ENCODE assay signal across 36 cellular contexts in genomic region chr10:126434235-126434634, GRCh38. TPM values are rescaled to one million over a fixed set of nuclear protein-coding genes. Genes with fewer than 3 reads are reported as not detected.
"Had no signal": no experiment of that assay in that cellular context is flagged by ENCODE, and none has a peak within 500 bp of the region (broad histone marks: within the 10 kb centered on the region; RNA-seq: fewer than 3 reads in every experiment).

No MANE protein-coding gene starts in this region.

- H3K4me3 ChIP-seq: ascending aorta, cardiac muscle cell had no signal

- H3K9me3 Mint-ChIP-seq: activated B cell treated with CpG ODN at 0.5 μM for 24 hours; activated CD4-positive, alpha-beta memory T cell treated with anti-CD3 and anti-CD28 coated beads for 36 hours; activated naive CD4-positive, alpha-beta T cell treated with anti-CD3 and anti-CD28 coated beads, Interleukin-2, amount 50 U/mL, for 24 hours; activated naive CD8-positive, alpha-beta T cell treated with anti-CD3 and anti-CD28 coated beads, Interleukin-2, amount 50 U/mL, for 24 hours; activated T-cell treated with anti-CD3 and anti-CD28 coated beads, Interleukin-2, amount 50 U/mL, for 4 hours; T-helper 1 cell treated with Interleukin-12 subunit alpha and Interleukin-12 subunit beta and Interleukin-4 antibody, amounts not matched to agents 30 μg/mL and 1 μg/mL, for 36 hours; T-helper 2 cell treated with Interferon-gamma antibody and Interleukin-4, amounts not matched to agents 5 μg/mL and 100 μg/mL, for 36 hours had no signal

- H3K27ac Mint-ChIP-seq: activated B cell treated with CpG ODN at 0.5 μM for 24 hours; activated CD4-positive, alpha-beta memory T cell treated with anti-CD3 and anti-CD28 coated beads for 36 hours; activated CD4-positive, alpha-beta T cell treated with anti-CD3 and anti-CD28 coated beads, Interleukin-2, amount 10 ng/mL, durations not matched to agents 24 days and 14 days; activated CD8-positive, alpha-beta T cell treated with anti-CD3 and anti-CD28 coated beads for 36 hours; activated naive CD4-positive, alpha-beta T cell treated with anti-CD3 and anti-CD28 coated beads, Interleukin-2, amount 10 ng/mL, durations not matched to agents 7 days and 5 days; activated naive CD4-positive, alpha-beta T cell treated with anti-CD3 and anti-CD28 coated beads, Interleukin-2, amount 50 U/mL, for 24 hours; activated naive CD8-positive, alpha-beta T cell; activated naive CD8-positive, alpha-beta T cell treated with anti-CD3 and anti-CD28 coated beads, Interleukin-2, amount 10 ng/mL, durations not matched to agents 7 days and 5 days; activated naive CD8-positive, alpha-beta T cell treated with anti-CD3 and anti-CD28 coated beads, Interleukin-2, amount 50 U/mL, for 24 hours; activated T-cell treated with anti-CD3 and anti-CD28 coated beads, Interleukin-2, amount 50 U/mL, for 72 hours; activated T-helper 2 cell treated with anti-CD3 and anti-CD28 coated beads, Interferon-gamma antibody, Interleukin-2, Interleukin-4, amounts not matched to agents 10 μg/mL and 5 μg/mL and 100 μg/mL, durations not matched to agents 14 hours and 24 hours and 36 hours; brain; T-helper 1 cell treated with Interleukin-12 subunit alpha and Interleukin-12 subunit beta and Interleukin-4 antibody, amounts not matched to agents 30 μg/mL and 1 μg/mL, for 36 hours; T-helper 2 cell treated with Interferon-gamma antibody and Interleukin-4, amounts not matched to agents 5 μg/mL and 100 μg/mL, for 36 hours had no signal

- H3K36me3 Mint-ChIP-seq: activated CD4-positive, alpha-beta memory T cell treated with anti-CD3 and anti-CD28 coated beads for 36 hours; activated naive CD4-positive, alpha-beta T cell treated with anti-CD3 and anti-CD28 coated beads, Interleukin-2, amount 10 ng/mL, durations not matched to agents 7 days and 5 days; activated naive CD4-positive, alpha-beta T cell treated with anti-CD3 and anti-CD28 coated beads, Interleukin-2, amount 50 U/mL, for 24 hours; activated naive CD8-positive, alpha-beta T cell; activated naive CD8-positive, alpha-beta T cell treated with anti-CD3 and anti-CD28 coated beads, Interleukin-2, amount 10 ng/mL, durations not matched to agents 7 days and 5 days; brain had no signal

- H3K27me3 ChIP-seq: ascending aorta, cardiac muscle cell had no signal

- H3K9me3 ChIP-seq: ascending aorta had no signal

- H3K4me1 ChIP-seq: ascending aorta had no signal

- H3K36me3 ChIP-seq: ascending aorta, cardiac muscle cell had no signal

- H3K27me3 Mint-ChIP-seq: activated B cell treated with CpG ODN at 0.5 μM for 24 hours; activated CD4-positive, alpha-beta memory T cell treated with anti-CD3 and anti-CD28 coated beads for 36 hours; activated CD4-positive, alpha-beta T cell treated with anti-CD3 and anti-CD28 coated beads, Interleukin-2, amount 10 ng/mL, durations not matched to agents 24 days and 14 days; activated naive CD4-positive, alpha-beta T cell treated with anti-CD3 and anti-CD28 coated beads, Interleukin-2, amount 10 ng/mL, durations not matched to agents 7 days and 5 days; activated naive CD8-positive, alpha-beta T cell treated with anti-CD3 and anti-CD28 coated beads, Interleukin-2, amount 10 ng/mL, durations not matched to agents 7 days and 5 days; brain; central memory CD8-positive, alpha-beta T cell had no signal

- H3K4me3 Mint-ChIP-seq: activated B cell treated with CpG ODN at 0.5 μM for 24 hours; activated CD4-positive, alpha-beta memory T cell treated with anti-CD3 and anti-CD28 coated beads for 36 hours; activated CD4-positive, alpha-beta T cell treated with anti-CD3 and anti-CD28 coated beads, Interleukin-2, amount 10 ng/mL, durations not matched to agents 24 days and 14 days; activated CD8-positive, alpha-beta T cell treated with anti-CD3 and anti-CD28 coated beads for 36 hours; activated naive CD4-positive, alpha-beta T cell treated with anti-CD3 and anti-CD28 coated beads, Interleukin-2, amount 10 ng/mL, durations not matched to agents 7 days and 5 days; activated naive CD4-positive, alpha-beta T cell treated with anti-CD3 and anti-CD28 coated beads, Interleukin-2, amount 50 U/mL, for 24 hours; activated naive CD8-positive, alpha-beta T cell; activated naive CD8-positive, alpha-beta T cell treated with anti-CD3 and anti-CD28 coated beads, Interleukin-2, amount 10 ng/mL, durations not matched to agents 7 days and 5 days; activated naive CD8-positive, alpha-beta T cell treated with anti-CD3 and anti-CD28 coated beads, Interleukin-2, amount 50 U/mL, for 24 hours; activated T-cell treated with anti-CD3 and anti-CD28 coated beads, Interleukin-2, amount 50 U/mL, for 4 hours; activated T-cell treated with anti-CD3 and anti-CD28 coated beads, Interleukin-2, amount 50 U/mL, for 72 hours; brain; central memory CD8-positive, alpha-beta T cell; T-helper 1 cell treated with Interleukin-12 subunit alpha and Interleukin-12 subunit beta and Interleukin-4 antibody, amounts not matched to agents 30 μg/mL and 1 μg/mL, for 36 hours; T-helper 2 cell treated with Interferon-gamma antibody and Interleukin-4, amounts not matched to agents 5 μg/mL and 100 μg/mL, for 36 hours had no signal

- H3K27ac ChIP-seq: ascending aorta, cardiac muscle cell, VCaP had no signal

- H3K4me1 Mint-ChIP-seq: activated B cell treated with CpG ODN at 0.5 μM for 24 hours; activated CD4-positive, alpha-beta T cell treated with anti-CD3 and anti-CD28 coated beads, Interleukin-2, amount 10 ng/mL, durations not matched to agents 24 days and 14 days; activated naive CD4-positive, alpha-beta T cell treated with anti-CD3 and anti-CD28 coated beads, Interleukin-2, amount 10 ng/mL, durations not matched to agents 7 days and 5 days; activated naive CD4-positive, alpha-beta T cell treated with anti-CD3 and anti-CD28 coated beads, Interleukin-2, amount 50 U/mL, for 24 hours; activated naive CD8-positive, alpha-beta T cell treated with anti-CD3 and anti-CD28 coated beads, Interleukin-2, amount 10 ng/mL, durations not matched to agents 7 days and 5 days; activated naive CD8-positive, alpha-beta T cell treated with anti-CD3 and anti-CD28 coated beads, Interleukin-2, amount 50 U/mL, for 24 hours; brain; central memory CD8-positive, alpha-beta T cell had no signal

- ATAC-seq: activated CD8-positive, alpha-beta T cell treated with anti-CD3 and anti-CD28 coated beads for 36 hours; activated naive CD8-positive, alpha-beta T cell treated with anti-CD3 and anti-CD28 coated beads, Interleukin-2, amount 50 U/mL, for 24 hours; activated T-cell treated with anti-CD3 and anti-CD28 coated beads, Interleukin-2, amount 50 U/mL, for 4 hours; activated T-cell treated with anti-CD3 and anti-CD28 coated beads, Interleukin-2, amount 50 U/mL, for 72 hours had no signal

- DNase-seq: activated B cell treated with CpG ODN at 0.5 μM for 24 hours; activated CD4-positive, alpha-beta memory T cell treated with anti-CD3 and anti-CD28 coated beads for 36 hours; activated CD4-positive, alpha-beta T cell treated with anti-CD3 and anti-CD28 coated beads for 4 hours; activated CD4-positive, alpha-beta T cell treated with anti-CD3 and anti-CD28 coated beads, Interleukin-2, amount 10 ng/mL, durations not matched to agents 24 days and 14 days; activated CD4-positive, alpha-beta T cell treated with anti-CD3 and anti-CD28 coated beads, Interleukin-2, amount 50 U/mL, for 1 hour; activated CD4-positive, alpha-beta T cell treated with anti-CD3 and anti-CD28 coated beads, Interleukin-2, amount 50 U/mL, for 4 hours; activated CD4-positive, CD25-positive, alpha-beta regulatory T cell treated with anti-CD3 and anti-CD28 coated beads, Interleukin-2, amount 50 U/mL, for 72 hours; activated CD8-positive, alpha-beta memory T cell treated with anti-CD3 and anti-CD28 coated beads, Interleukin-2, amount 50 U/mL, for 4 hours; activated CD8-positive, alpha-beta T cell treated with anti-CD3 and anti-CD28 coated beads for 36 hours; activated effector memory CD4-positive, alpha-beta T cell treated with Interleukin-2 at 50 U/mL for 16 hours; activated gamma-delta T cell; activated naive CD4-positive, alpha-beta T cell treated with anti-CD3 and anti-CD28 coated beads, Interleukin-2, amount 10 ng/mL, durations not matched to agents 7 days and 5 days; activated naive CD4-positive, alpha-beta T cell treated with Interleukin-2 at 50 U/mL for 16 hours; activated naive CD8-positive, alpha-beta T cell treated with anti-CD3 and anti-CD28 coated beads, Interleukin-2, amount 10 ng/mL, durations not matched to agents 7 days and 5 days; activated naive CD8-positive, alpha-beta T cell treated with anti-CD3 and anti-CD28 coated beads, Interleukin-2, amount 50 U/mL, for 24 hours; activated T-cell treated with anti-CD3 and anti-CD28 coated beads for 4 hours; activated T-cell treated with anti-CD3 and anti-CD28 coated beads, Interleukin-2, amount 50 U/mL, for 1 hour; activated T-cell treated with anti-CD3 and anti-CD28 coated beads, Interleukin-2, amount 50 U/mL, for 4 hours; activated T-cell treated with anti-CD3 and anti-CD28 coated beads, Interleukin-2, amount 50 U/mL, for 72 hours; amygdala; anterior cingulate cortex; caudate nucleus; cerebellar nuclear complex; T-helper 1 cell; T-helper 2 cell; T-helper 9 cell had no signal

RNA-seq across cellular contexts. Expression of gene ADAM12, which starts 46.0 kb away (rescaled TPM):
- total RNA-seq: activated CD4-positive, alpha-beta T cell treated with anti-CD3 and anti-CD28 coated beads, Interleukin-2, amount 10 ng/mL, durations not matched to agents 24 days and 14 days; ascending aorta had no signal
